In genomic region chr1:244801246-244801645, GRCh38 we compare ENCODE assay signal across 8 cellular contexts.
A peak's percentile ranks its signal among the peaks of the same experiment; 100 is the strongest.
DNase-seq lines count a peak whose midpoint lies in the region; ATAC-seq and TF ChIP-seq lines count a peak whose summit lies in the region.

No MANE protein-coding gene starts in this region.

- DNase-seq in SKM-1 treated with dmso at 0.1 percent for 144 hours (lab: John Stamatoyannopoulos, UW; ENCODE audit: unreplicated experiment) (peak; percentile 12), SKM-1 (lab: John Stamatoyannopoulos, UW; ENCODE audit: unreplicated experiment) (no peak), activated T-helper 1 cell treated with Interleukin-2 at 50 U/mL for 16 hours (ENCODE audit: low read depth) (peak; percentile 27), foreskin melanocyte (peak; percentile 11)
- DNase-seq in stimulated activated CD4-positive, alpha-beta T cell treated with anti-CD3 and anti-CD28 coated beads, Interleukin-12 subunit alpha, Interleukin-12 subunit beta, amount 100 ng/mL, for 4 hours = peak; percentile 38

- no peaks in the 10 kb centered on the region for H4K20me1 ChIP-seq in OCI-LY3 (ENCODE audit: insufficient read depth, low read length)

- no peaks in the 10 kb centered on the region for H3K79me2 ChIP-seq in OCI-LY3 (ENCODE audit: low read length)

- H3K4me1 ChIP-seq in OCI-LY3 (ENCODE audit: low read length) = peaks cover 21% of the 10 kb centered on the region

- no peaks in the 10 kb centered on the region for H3K9me3 ChIP-seq in OCI-LY3 (ENCODE audit: insufficient read depth, low read length)

- H3K27me3 ChIP-seq in OCI-LY3 (ENCODE audit: low read depth, low read length) = peaks cover 33% of the 10 kb centered on the region

- H3K4me2 ChIP-seq in OCI-LY3 (ENCODE audit: low read length) = peak overlapping the region; percentile 77

- TF ChIP-seq CTCF in OCI-LY3 (IDR thresholded peaks at IDR 0.05; ENCODE audit: low read depth, low read length) = peak; percentile 89

- peak overlapping the region; percentile 66 for H3K4me3 ChIP-seq in OCI-LY3 (ENCODE audit: low read length)

- peak overlapping the region; percentile 24 for H3K9ac ChIP-seq in OCI-LY3 (ENCODE audit: low read length)

- ATAC-seq in HG03039 (IDR thresholded peaks at IDR 0.05; ENCODE audit: unreplicated experiment) (peak; percentile 71), HG02970 (IDR thresholded peaks at IDR 0.05; ENCODE audit: low FRiP score, unreplicated experiment) (no peak)

- H3K36me3 ChIP-seq in OCI-LY3 (replicated peaks; ENCODE audit: low read depth, low read length) = no peaks in the 10 kb centered on the region

- H2AFZ ChIP-seq in OCI-LY3 (ENCODE audit: low read depth, low read length) = 0 out of 2 replicates have a peak overlapping the region, but pooled peaks have one; percentile 29

- no peak overlapping the region for H3K27ac ChIP-seq in OCI-LY3 (ENCODE audit: low read length)
